Comparison of ENCODE assay signal across 6 cellular contexts in the genomic region with DNA sequence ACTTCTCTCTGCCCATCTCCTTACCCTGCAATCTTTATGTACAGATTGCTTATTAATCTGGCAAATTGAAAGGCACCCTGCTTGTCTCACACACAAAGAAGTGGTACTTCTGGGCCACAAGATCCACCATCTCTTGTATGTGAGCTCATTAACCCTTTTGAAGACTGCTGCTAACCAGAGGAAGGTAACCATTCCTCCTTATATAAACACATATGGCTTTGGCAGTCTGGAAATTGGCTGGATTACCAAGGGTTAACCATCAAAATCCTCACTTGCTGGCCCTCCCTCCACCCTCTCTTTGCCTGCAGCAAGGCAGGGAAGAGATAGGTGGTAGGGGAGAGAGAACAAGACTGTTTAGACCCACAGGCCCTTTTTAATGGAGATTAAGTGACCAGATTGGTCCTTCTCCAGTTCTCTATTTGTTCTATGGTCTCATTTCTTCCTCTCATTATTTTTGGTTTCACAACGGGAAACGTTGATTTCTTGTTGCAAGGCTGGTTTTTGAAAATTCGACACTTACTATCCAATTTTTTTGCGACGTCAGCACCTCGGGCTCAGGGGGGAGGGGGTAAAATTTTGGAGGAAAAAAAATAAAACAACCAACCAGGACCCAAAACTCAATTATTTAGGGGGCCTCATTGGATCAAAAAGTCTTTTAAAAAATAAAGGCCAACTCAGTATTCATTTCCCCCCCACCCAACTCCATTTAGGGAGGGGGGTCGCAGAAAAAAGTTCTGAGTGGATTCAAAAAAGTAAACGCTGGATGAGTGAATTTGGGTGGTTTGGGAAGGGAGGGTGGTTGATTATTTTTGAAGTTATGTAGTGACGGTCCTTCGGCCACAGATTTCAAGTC. TPM values are rescaled to one million over a fixed set of nuclear protein-coding genes. Genes with fewer than 3 reads are reported as not detected.
A peak's percentile ranks its signal among the peaks of the same experiment; 100 is the strongest.
DNase-seq lines count a peak whose midpoint lies in the region; ATAC-seq and TF ChIP-seq lines count a peak whose summit lies in the region.

No MANE protein-coding gene starts in this region.

- H3K9me3 ChIP-seq in naive thymus-derived CD4-positive, alpha-beta T cell (ENCODE audit: control insufficient read depth in 2 of 3, low read length in 3 of 3) = no peaks in the 10 kb centered on the region

- intact Hi-C loops in naive thymus-derived CD4-positive, alpha-beta T cell (cut with micrococcal nuclease) = loop anchor here (2.0 to 10.0 kb wide), 12 partner anchors 15 to 1581 kb away; a partner anchor contains a TSS

- peaks cover 0 to 26% (median 0%) of the 10 kb centered on the region in 11 donors for H3K9me3 Mint-ChIP-seq in naive thymus-derived CD4-positive, alpha-beta T cell

- peaks cover 31 to 57% (median 51%) of the 10 kb centered on the region in 7 donors for H3K4me1 Mint-ChIP-seq in naive thymus-derived CD4-positive, alpha-beta T cell

- H3K36me3 ChIP-seq in GM06990 (ENCODE audit: control insufficient read depth, insufficient read depth, low read length) = peaks cover 10% of the 10 kb centered on the region
- H3K36me3 ChIP-seq in naive thymus-derived CD4-positive, alpha-beta T cell (ENCODE audit: control insufficient read depth in 2 of 3, insufficient read depth in 3 of 3, low read length in 3 of 3) = peaks cover 15 to 32% (median 17%) of the 10 kb centered on the region in 3 experiments

- peak overlapping the region; percentile 93 for H3K27ac ChIP-seq in naive thymus-derived CD4-positive, alpha-beta T cell (ENCODE audit: low read depth, low read length)

- H3K27me3 ChIP-seq in GM06990 (replicated peaks; ENCODE audit: control insufficient read depth, insufficient read depth, low read length) = no peaks in the 10 kb centered on the region
- H3K27me3 ChIP-seq in naive thymus-derived CD4-positive, alpha-beta T cell (ENCODE audit: control insufficient read depth in 2 of 2, insufficient read depth in 2 of 2, low read length in 2 of 2) = no peaks in the 10 kb centered on the region

- TF ChIP-seq CTCF in GM06990 (IDR thresholded peaks at IDR 0.05; ENCODE audit: insufficient read depth, low read length, poor library complexity, severe bottlenecking) (no peak), cardiac fibroblast (IDR thresholded peaks at IDR 0.05; ENCODE audit: low read depth, low read length) (no peak)

- ATAC-seq in naive thymus-derived CD4-positive, alpha-beta T cell = no peak
- ATAC-seq in GM18868 (IDR thresholded peaks at IDR 0.05; ENCODE audit: unreplicated experiment) = no peak
- ATAC-seq in left lobe of liver = no peak

- H3K4me3 Mint-ChIP-seq in naive thymus-derived CD4-positive, alpha-beta T cell = peak overlapping the region; percentile 88 to 100 (median 96)

- DNase-seq in GM06990 (ENCODE audit: extremely low read depth, insufficient read length) = peak; percentile 48
- DNase-seq in NCI-H69 (lab: John Stamatoyannopoulos, UW) = peak; percentile 79
- peak in 1 of 2 donors; percentile 41 for DNase-seq in cardiac fibroblast (ENCODE audit: low read depth in 2 of 2)
- peak in 7 of 9 donors; percentile 68 to 80 (median 71) for DNase-seq in naive thymus-derived CD4-positive, alpha-beta T cell
- DNase-seq in left lobe of liver (ENCODE audit: low spot score) = no peak

- peak overlapping the region; percentile 98 to 100 (median 100) for H3K27ac Mint-ChIP-seq in naive thymus-derived CD4-positive, alpha-beta T cell

- H3K4me3 ChIP-seq in GM06990 (replicated peaks; ENCODE audit: low read depth, low read length) (peak overlapping the region; percentile 97), cardiac fibroblast (replicated peaks in 1 of 2; ENCODE audit: low read depth in 2 of 2, low read length in 2 of 2) (peak overlapping the region; percentile 66 to 79)
- peak overlapping the region; percentile 90 for H3K4me3 ChIP-seq in naive thymus-derived CD4-positive, alpha-beta T cell (ENCODE audit: low read length)

- peaks cover 0 to 14% (median 0%) of the 10 kb centered on the region in 5 donors for H3K27me3 Mint-ChIP-seq in naive thymus-derived CD4-positive, alpha-beta T cell

- CTCF ChIA-PET in naive thymus-derived CD4-positive, alpha-beta T cell (lab: Charles Lee) = interaction anchor here (1.4 to 3.6 kb wide), 3 partner anchors 75 to 134 kb away, joined by 7 to 16 read pairs (median 13); no protein-coding TSS in a partner anchor

- peaks cover 21 to 38% of the 10 kb centered on the region in 2 donors for H3K4me1 ChIP-seq in naive thymus-derived CD4-positive, alpha-beta T cell (ENCODE audit: control insufficient read depth in 2 of 2, insufficient read depth in 2 of 2, low read length in 2 of 2)

- peaks cover 14 to 46% (median 29%) of the 10 kb centered on the region in 5 donors for H3K36me3 Mint-ChIP-seq in naive thymus-derived CD4-positive, alpha-beta T cell

- POLR2A ChIA-PET in naive thymus-derived CD4-positive, alpha-beta T cell (lab: Charles Lee) = interaction anchor here (0.5 to 4.8 kb wide), 47 partner anchors 7 to 1035 kb away, joined by 3 to 189 read pairs (median 7); a partner anchor contains a TSS

RNA-seq across cellular contexts. Expression of a gene that starts 0.9 kb away (rescaled TPM):
- 100 to 1,000 TPM; 108 to 286 (median 146) TPM for total RNA-seq in naive thymus-derived CD4-positive, alpha-beta T cell
- polyA plus RNA-seq in naive thymus-derived CD4-positive, alpha-beta T cell = 10 to 100 TPM; 21.6 to 23.6 TPM
- total RNA-seq in left lobe of liver = 49.8 TPM

RNA-seq across cellular contexts. Expression of a gene that starts 1.5 kb away (rescaled TPM):
- 10 to 100 TPM; 20.4 to 51.2 (median 47.7) TPM for total RNA-seq in naive thymus-derived CD4-positive, alpha-beta T cell
- 100 to 1,000 TPM; 145 to 169 TPM for polyA plus RNA-seq in naive thymus-derived CD4-positive, alpha-beta T cell
- 53.3 TPM for total RNA-seq in left lobe of liver

RNA-seq across cellular contexts. Expression of a gene that starts 10.5 kb away (rescaled TPM):
- 10 to 100 TPM in 2 of 5 experiments, 1 to 10 TPM in 3; 7.0 to 12.0 (median 9.5) TPM for total RNA-seq in naive thymus-derived CD4-positive, alpha-beta T cell
- polyA plus RNA-seq in naive thymus-derived CD4-positive, alpha-beta T cell = 1 to 10 TPM; 1.3 to 1.9 TPM
- total RNA-seq in left lobe of liver = 5.1 TPM

RNA-seq across cellular contexts. Expression of a gene that starts 30.7 kb away (rescaled TPM):
- 10 to 100 TPM; 23.7 to 38.0 (median 32.1) TPM for total RNA-seq in naive thymus-derived CD4-positive, alpha-beta T cell
- polyA plus RNA-seq in naive thymus-derived CD4-positive, alpha-beta T cell = 10 to 100 TPM; 12.3 to 22.5 TPM
- 13.8 TPM for total RNA-seq in left lobe of liver

RNA-seq across cellular contexts. Expression of a gene that starts 44.9 kb away (rescaled TPM):
- total RNA-seq in naive thymus-derived CD4-positive, alpha-beta T cell = 100 to 1,000 TPM in 1 of 5 experiments, 10 to 100 TPM in 4; 65.1 to 116 (median 86.6) TPM
- 10 to 100 TPM; 25.2 to 45.5 TPM for polyA plus RNA-seq in naive thymus-derived CD4-positive, alpha-beta T cell
- total RNA-seq in left lobe of liver = 24.4 TPM
